Comparison of ENCODE assay signal across 19 cellular contexts in the genomic region with DNA sequence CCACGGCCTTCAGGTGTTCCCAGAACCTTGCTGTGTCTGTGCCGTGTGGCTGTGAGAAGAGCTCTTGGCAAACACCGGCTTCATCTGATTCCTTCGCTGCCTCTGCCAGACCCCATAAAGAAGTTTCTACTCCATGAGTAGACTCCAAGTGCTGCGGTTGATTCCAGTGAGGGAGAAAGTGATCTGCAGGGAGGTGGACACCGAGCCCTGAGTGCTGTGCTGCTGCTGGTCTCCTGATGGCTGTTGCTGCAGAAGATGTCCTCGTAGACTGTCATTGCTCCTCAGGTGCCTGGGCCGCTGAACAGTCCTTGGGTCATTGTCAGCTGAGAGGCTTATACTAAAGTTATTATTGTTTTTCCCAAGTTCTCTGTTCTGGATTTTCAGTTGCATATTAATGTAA. TPM values are rescaled to one million over a fixed set of nuclear protein-coding genes. Genes with fewer than 3 reads are reported as not detected.
A peak's percentile ranks its signal among the peaks of the same experiment; 100 is the strongest.
DNase-seq lines count a peak whose midpoint lies in the region; ATAC-seq, FAIRE-seq and TF ChIP-seq lines count a peak whose summit lies in the region.
"Had no signal": no experiment of that assay in that cellular context is flagged by ENCODE, and none has a peak within 500 bp of the region (broad histone marks: within the 10 kb centered on the region; RNA-seq: fewer than 3 reads in every experiment).

No MANE protein-coding gene starts in this region.

- DNase-seq in bronchial epithelial cell (ENCODE audit: low read depth) (no peak), coronary artery (ENCODE audit: low spot score) (peak; percentile 11), osteoblast (ENCODE audit: insufficient read length, low spot score, missing footprints) (no peak), ureter (ENCODE audit: low spot score) (peak; percentile 12), lower lobe of right lung (no peak), SHP77 (lab: John Stamatoyannopoulos, UW) (no peak)
- DNase-seq: CD8-positive, alpha-beta T cell; COR-L47; DMS153; DMS79 treated with DMSO at 0.1 percent for 48 hours; EL; GM23248 had no signal

- intact Hi-C loops in lower lobe of right lung (cut with DNase I) = no loop called here

- peak; percentile 13 for FAIRE-seq in bronchial epithelial cell (lab: Jason Lieb, UNC)
- FAIRE-seq: A549, D721Med, G401.6, GM12891, H54 had no signal

- H3K4me3 ChIP-seq in bronchial epithelial cell (ENCODE audit: low read depth, low read length) = no peak overlapping the region
- H3K4me3 ChIP-seq in coronary artery = no peak overlapping the region
- H3K4me3 ChIP-seq in osteoblast (ENCODE audit: insufficient read depth, low read length) = no peak overlapping the region
- H3K4me3 ChIP-seq in lower lobe of right lung = no peak overlapping the region
- H3K4me3 ChIP-seq: A549, GM23248 had no signal

- no peak overlapping the region for H3K4me2 ChIP-seq in osteoblast (ENCODE audit: insufficient read depth, low read length)
- H3K4me2 ChIP-seq: A549 had no signal

- no peak overlapping the region for H3K27ac ChIP-seq in coronary artery
- H3K27ac ChIP-seq in osteoblast (ENCODE audit: low read depth, low read length) = peak overlapping the region; percentile 33
- no peak overlapping the region for H3K27ac ChIP-seq in lower lobe of right lung
- H3K27ac ChIP-seq: A549, GM23248, HL-60 had no signal

- H2AFZ ChIP-seq in osteoblast (ENCODE audit: low read length) = no peak overlapping the region
- H2AFZ ChIP-seq: GM23248 had no signal

- H3K4me1 ChIP-seq in osteoblast (ENCODE audit: insufficient read depth, low read length) (peaks cover 15% of the 10 kb centered on the region), lower lobe of right lung (peaks cover 24% of the 10 kb centered on the region)

- H3K27me3 ChIP-seq in bronchial epithelial cell (ENCODE audit: control insufficient read depth, insufficient read depth, low read length) (no peaks in the 10 kb centered on the region), osteoblast (ENCODE audit: insufficient read depth, low read length) (no peaks in the 10 kb centered on the region), lower lobe of right lung (ENCODE audit: low read depth) (no peaks in the 10 kb centered on the region)

- peaks cover 35% of the 10 kb centered on the region for H3K36me3 ChIP-seq in bronchial epithelial cell (ENCODE audit: control insufficient read depth, insufficient read depth, low read length)
- peaks cover 80% of the 10 kb centered on the region for H3K36me3 ChIP-seq in osteoblast (ENCODE audit: insufficient read depth, low read length)
- peaks cover 71% of the 10 kb centered on the region for H3K36me3 ChIP-seq in lower lobe of right lung

- ATAC-seq in lower lobe of right lung = no peak
- ATAC-seq: A549; CD8-positive, alpha-beta T cell; HCT116 had no signal

- TF ChIP-seq CTCF in bronchial epithelial cell (IDR thresholded peaks at IDR 0.05; ENCODE audit: insufficient read depth, low read length, severe bottlenecking) (no peak), coronary artery (IDR thresholded peaks at IDR 0.05) (no peak), osteoblast (IDR thresholded peaks at IDR 0.05; ENCODE audit: extremely low read depth, low read depth, low read length) (no peak), lower lobe of right lung (IDR thresholded peaks at IDR 0.05) (no peak)

- peaks cover 98% of the 10 kb centered on the region for H3K79me2 ChIP-seq in osteoblast (ENCODE audit: insufficient read depth, low read length)

- H3K9me3 ChIP-seq in osteoblast (ENCODE audit: low read depth, low read length) = no peaks in the 10 kb centered on the region
- no peaks in the 10 kb centered on the region for H3K9me3 ChIP-seq in lower lobe of right lung
- H3K9me3 ChIP-seq: A549 had no signal

- peaks cover 15% of the 10 kb centered on the region for H4K20me1 ChIP-seq in osteoblast (ENCODE audit: insufficient read depth, low read length)

RNA-seq across cellular contexts. Expression of gene ASB1, which starts 19.6 kb away (rescaled TPM):
- total RNA-seq in bronchial epithelial cell (41.9 and 70.2 TPM in 2 replicates), osteoblast (26.5 and 27.9 TPM in 2 replicates), ureter (26.2 TPM), lower lobe of right lung (20.7 TPM)

Comparison
In these comparisons a context has a peak if more than half of its experiments do, and no peak if none do; other contexts are left out.
1. DNase-seq: peak in coronary artery (single experiment) and ureter (single experiment); none in bronchial epithelial cell (single experiment), osteoblast (single experiment), lower lobe of right lung (single experiment) and SHP77 (0 of 2).